ENCODE assay signal across 7 cellular contexts in genomic region chr2:187023996-187024395, GRCh38.
DNase-seq lines count a peak whose midpoint lies in the region; TF ChIP-seq lines count a peak whose summit lies in the region.
"Not testable (repeated sequence)": the region's sequence is repeated elsewhere in the genome, so short reads cannot be mapped to it uniquely, and the experiment has no call there.

No MANE protein-coding gene starts in this region.

- not testable (repeated sequence) for H3K27ac Mint-ChIP-seq in HFFc6

- H2BK5ac ChIP-seq in mesenchymal stem cell (ENCODE audit: low read depth, low read length, poor library complexity, severe bottlenecking) = not testable (repeated sequence)

- H3K27me3 Mint-ChIP-seq in HFFc6 (ENCODE audit: insufficient read depth) = not testable (repeated sequence)

- WGBS in mesenchymal stem cell = 48% methylated on average over 2 of the region's 4 CpGs

- DNase-seq in EL (peak; percentile 74), GM04504 (ENCODE audit: low read depth) (peak; percentile 18), HFFc6 (peak; percentile 19), LHCN-M2 (ENCODE audit: low read depth) (peak; percentile 40), adipocyte (ENCODE audit: low read depth) (peak; percentile 21), fibroblast of gingiva (ENCODE audit: low read depth) (peak; percentile 8), mesenchymal stem cell (peak; percentile 11)

- H2AK5ac ChIP-seq in mesenchymal stem cell (ENCODE audit: low read length, severe bottlenecking) = not testable (repeated sequence)

- not testable (repeated sequence) for H3K27ac ChIP-seq in mesenchymal stem cell (ENCODE audit: low read length, poor library complexity, severe bottlenecking)

- peaks cover 15% of the 10 kb centered on the region for H3K9me3 Mint-ChIP-seq in HFFc6

- not testable (repeated sequence) for H3K4me2 ChIP-seq in mesenchymal stem cell (ENCODE audit: low read length, poor library complexity, severe bottlenecking)

- not testable (repeated sequence) for H3K4me1 ChIP-seq in adipocyte (ENCODE audit: control insufficient read depth, insufficient read depth, low read length); mesenchymal stem cell (ENCODE audit: control insufficient read depth, insufficient read depth, low read depth, low read length)

- H3K23ac ChIP-seq in mesenchymal stem cell (ENCODE audit: low read length in 2 of 2) = not testable (repeated sequence)

- H3K9me3 ChIP-seq in adipocyte (ENCODE audit: control insufficient read depth, low read length) (peaks cover 11% of the 10 kb centered on the region), mesenchymal stem cell (ENCODE audit: control insufficient read depth, low read length) (peaks cover 20% of the 10 kb centered on the region)

- H3K9ac ChIP-seq in adipocyte (ENCODE audit: low read length); mesenchymal stem cell (ENCODE audit: low read length): not testable (repeated sequence)

- H4K91ac ChIP-seq in mesenchymal stem cell (ENCODE audit: low read length) = not testable (repeated sequence)

- H3K36me3 ChIP-seq in adipocyte (ENCODE audit: control insufficient read depth, insufficient read depth, low read length, severe bottlenecking); mesenchymal stem cell (ENCODE audit: control insufficient read depth in 1 of 2, insufficient read depth in 2 of 2, low read depth in 1 of 2, low read length in 2 of 2): not testable (repeated sequence)

- not testable (repeated sequence) for TF ChIP-seq CTCF in HFFc6 (IDR thresholded peaks at IDR 0.05)

- not testable (repeated sequence) for H3K36me3 Mint-ChIP-seq in HFFc6 (ENCODE audit: low read depth)

- H3K4me1 Mint-ChIP-seq in HFFc6 (ENCODE audit: low read depth) = not testable (repeated sequence)

- H2BK15ac ChIP-seq in mesenchymal stem cell (ENCODE audit: low read depth, poor library complexity, severe bottlenecking) = not testable (repeated sequence)

- not testable (repeated sequence) for H4K8ac ChIP-seq in mesenchymal stem cell (ENCODE audit: low read length)

- H2BK120ac ChIP-seq in mesenchymal stem cell (ENCODE audit: low read depth, low read length) = not testable (repeated sequence)

- H2AFZ ChIP-seq in mesenchymal stem cell (ENCODE audit: low read depth, low read length) = not testable (repeated sequence)

- H3K18ac ChIP-seq in mesenchymal stem cell (ENCODE audit: low read depth in 1 of 2, low read length in 2 of 2) = not testable (repeated sequence)

- H3K79me1 ChIP-seq in mesenchymal stem cell (replicated peaks; ENCODE audit: low read length, poor library complexity, severe bottlenecking) = not testable (repeated sequence)

- not testable (repeated sequence) for H3K27me3 ChIP-seq in adipocyte (replicated peaks; ENCODE audit: control insufficient read depth, insufficient read depth, low read length); mesenchymal stem cell (ENCODE audit: control insufficient read depth in 1 of 2, insufficient read depth in 1 of 2, low read length in 2 of 2)

- not testable (repeated sequence) for H3K4me3 ChIP-seq in adipocyte (ENCODE audit: low read length); mesenchymal stem cell (ENCODE audit: insufficient read depth in 1 of 2, low read depth in 1 of 2, low read length in 2 of 2)

- not testable (repeated sequence) for H3K4me3 Mint-ChIP-seq in HFFc6

- not testable (repeated sequence) for H3K4ac ChIP-seq in mesenchymal stem cell (ENCODE audit: low read depth in 1 of 2, low read length in 2 of 2)

- not testable (repeated sequence) for H2BK12ac ChIP-seq in mesenchymal stem cell (ENCODE audit: low read length in 2 of 2)

- not testable (repeated sequence) for H3K14ac ChIP-seq in mesenchymal stem cell (ENCODE audit: low read length in 2 of 2)

Comparison
In these comparisons a context has a peak if more than half of its experiments do, and no peak if none do; other contexts are left out.
1. DNase-seq: peak in every context shown above with its lines; median percentile 74 in EL; 40 in LHCN-M2; 21 in adipocyte; 19 in HFFc6; 18 in GM04504; 11 in mesenchymal stem cell; 8 in fibroblast of gingiva.